Comparison of ENCODE assay signal across 14 cellular contexts in the genomic region with DNA sequence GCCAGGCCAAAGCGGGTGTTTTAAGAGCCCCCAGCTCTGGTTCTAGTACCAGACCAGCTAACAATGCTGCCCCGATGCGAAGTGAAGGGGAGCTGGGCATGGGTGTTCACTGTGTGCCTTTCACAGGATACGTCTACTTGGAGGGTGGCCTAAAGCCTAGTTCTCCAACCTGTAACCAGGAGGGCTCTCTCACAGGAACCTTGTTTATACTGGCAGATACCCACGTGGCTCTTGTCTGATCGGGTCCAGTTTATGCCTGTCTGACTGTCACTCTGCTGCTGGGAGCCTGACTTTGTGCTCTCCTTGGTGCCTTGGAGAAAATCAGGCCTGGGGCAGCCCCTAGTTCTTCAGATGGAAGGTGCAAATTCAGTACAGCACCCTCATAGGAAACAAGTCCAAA.
"Had no signal": no experiment of that assay in that cellular context is flagged by ENCODE, and none has a peak within 500 bp of the region (broad histone marks: within the 10 kb centered on the region; RNA-seq: fewer than 3 reads in every experiment).

No MANE protein-coding gene starts in this region.

- H3K36me3 ChIP-seq: heart left ventricle, left ventricle myocardium inferior, neural progenitor cell, pancreas, tibial artery, vagina had no signal

- H3K27ac ChIP-seq: left ventricle myocardium inferior, neural progenitor cell, vagina had no signal

- H3K9me3 Mint-ChIP-seq: activated naive CD8-positive, alpha-beta T cell treated with anti-CD3 and anti-CD28 coated beads, Interleukin-2, amount 10 ng/mL, durations not matched to agents 7 days and 5 days; neural progenitor cell had no signal

- H3K27ac Mint-ChIP-seq: activated naive CD8-positive, alpha-beta T cell treated with anti-CD3 and anti-CD28 coated beads, Interleukin-2, amount 10 ng/mL, durations not matched to agents 7 days and 5 days had no signal

- H3K9ac ChIP-seq: neural progenitor cell had no signal

- H3K4me1 ChIP-seq: neural progenitor cell, vagina had no signal

- H3K9me3 ChIP-seq: heart left ventricle, left ventricle myocardium inferior, pancreas, tibial artery, vagina had no signal

- H2AFZ ChIP-seq: neural progenitor cell had no signal

- H3K36me3 Mint-ChIP-seq: activated naive CD8-positive, alpha-beta T cell treated with anti-CD3 and anti-CD28 coated beads, Interleukin-2, amount 10 ng/mL, durations not matched to agents 7 days and 5 days; neural progenitor cell had no signal

- H3K4me3 Mint-ChIP-seq: activated naive CD8-positive, alpha-beta T cell treated with anti-CD3 and anti-CD28 coated beads, Interleukin-2, amount 10 ng/mL, durations not matched to agents 7 days and 5 days; neural progenitor cell had no signal

- H3K4me2 ChIP-seq: neural progenitor cell had no signal

- DNase-seq: activated CD4-positive, alpha-beta T cell treated with anti-CD3 and anti-CD28 coated beads, Interleukin-2, amount 50 U/mL, for 4 hours; activated CD4-positive, CD25-positive, alpha-beta regulatory T cell treated with anti-CD3 and anti-CD28 coated beads, Interleukin-2, amount 50 U/mL, for 72 hours; activated naive CD8-positive, alpha-beta T cell treated with anti-CD3 and anti-CD28 coated beads, Interleukin-2, amount 10 ng/mL, durations not matched to agents 7 days and 5 days; activated T-cell treated with anti-CD3 and anti-CD28 coated beads, Interleukin-2, amount 50 U/mL, for 48 hours; foreskin melanocyte; left ventricle myocardium inferior; stimulated activated CD4-positive, alpha-beta T cell treated with anti-CD3 and anti-CD28 coated beads, Interleukin-15, amount 100 ng/mL, for 24 hours; stimulated activated CD4-positive, alpha-beta T cell treated with anti-CD3 and anti-CD28 coated beads, Interleukin-4, amount 100 ng/mL, for 4 hours; T-helper 2 cell had no signal

- H3K4me3 ChIP-seq: heart left ventricle, left ventricle myocardium inferior, neural progenitor cell, pancreas, tibial artery, vagina had no signal

- H3K27me3 ChIP-seq: heart left ventricle, neural progenitor cell, pancreas, tibial artery, vagina had no signal
